ENCODE assay signal across 1 cellular context in genomic region chr2:240701736-240702639, GRCh38.
TF ChIP-seq lines count a peak whose summit lies in the region.

No MANE protein-coding gene starts in this region.

TF ChIP-seq in GM23338, 12 proteins besides CTCF, POLR2A, EP300 and RAD21 (continued from another document):
- no peak for TF ChIP-seq ZNF462 (CRISPR knock-in tag; IDR thresholded peaks at IDR 0.05)
- TF ChIP-seq CREB1 (CRISPR knock-in tag; IDR thresholded peaks at IDR 0.05; ENCODE audit: low read depth), result no peak
- TF ChIP-seq REST (IDR thresholded peaks at IDR 0.05; ENCODE audit: unreplicated experiment), result no peak
- no peak for TF ChIP-seq ZNF331 (CRISPR knock-in tag; IDR thresholded peaks at IDR 0.05; ENCODE audit: low read depth)
- no peak for TF ChIP-seq ZNF114 (CRISPR knock-in tag; IDR thresholded peaks at IDR 0.05)
- TF ChIP-seq STAT1 (IDR thresholded peaks at IDR 0.05; ENCODE audit: unreplicated experiment), result no peak
- TF ChIP-seq EZH2 (IDR thresholded peaks at IDR 0.05; ENCODE audit: low read depth, unreplicated experiment), result no peak
- no peak for TF ChIP-seq JUNB (IDR thresholded peaks at IDR 0.05; ENCODE audit: unreplicated experiment)
- no peak for TF ChIP-seq POLR2AphosphoS5 (IDR thresholded peaks at IDR 0.05; ENCODE audit: low read depth)
TF ChIP-seq in GM23338: peak in this region for 0.
